ENCODE assay signal across 8 cellular contexts in the genomic region with DNA sequence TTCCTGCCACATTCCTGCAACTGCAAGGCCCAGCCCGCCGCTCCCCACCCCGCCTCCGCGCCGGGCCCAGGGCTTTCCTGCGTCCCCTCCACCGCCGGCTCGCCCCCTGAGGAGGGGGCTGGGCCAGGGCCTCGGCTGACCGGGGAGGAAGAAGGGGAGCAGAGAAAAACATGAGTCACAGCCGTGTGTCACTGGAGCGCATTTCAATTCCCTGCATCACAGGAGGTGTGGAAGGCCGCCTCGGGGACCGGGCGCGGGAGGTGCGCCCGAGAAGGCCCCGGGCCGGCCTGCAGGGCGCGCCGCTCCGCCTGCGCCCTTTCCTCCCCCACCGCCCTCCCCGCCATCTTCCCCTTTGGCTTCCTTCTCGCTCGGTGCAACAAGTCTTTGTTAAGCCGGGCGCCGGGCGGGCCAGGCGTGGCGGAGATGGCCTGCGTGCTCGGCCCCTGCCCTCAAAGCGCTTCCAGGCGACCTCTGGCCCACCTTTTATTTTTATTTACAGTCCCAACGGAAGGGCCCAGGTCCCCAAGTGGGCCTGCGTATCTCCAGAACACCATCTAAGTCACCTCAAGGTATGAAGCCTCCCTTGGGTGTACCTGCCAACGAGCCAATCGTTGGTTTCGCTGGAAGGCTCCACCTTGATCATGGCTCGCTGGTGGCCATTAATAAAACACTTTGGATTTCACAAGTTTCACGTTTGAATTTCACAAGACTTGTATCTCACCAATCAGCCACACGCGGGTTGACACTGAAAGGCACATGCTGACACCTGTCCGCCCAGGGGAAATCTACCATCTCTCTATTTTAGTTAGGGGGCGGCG. TPM values are rescaled to one million over a fixed set of nuclear protein-coding genes. Genes with fewer than 3 reads are reported as not detected.
A peak's percentile ranks its signal among the peaks of the same experiment; 100 is the strongest.
DNase-seq lines count a peak whose midpoint lies in the region; ATAC-seq and TF ChIP-seq lines count a peak whose summit lies in the region.

No MANE protein-coding gene starts in this region.

- H3K79me2 ChIP-seq in OCI-LY1 (ENCODE audit: insufficient read depth, low read length) = peaks cover 32% of the 10 kb centered on the region

- peak; percentile 4 for ATAC-seq in GM21515 (IDR thresholded peaks at IDR 0.05; ENCODE audit: unreplicated experiment)
- peak; percentile 37 for ATAC-seq in gastroesophageal sphincter
- ATAC-seq in HG02970 (IDR thresholded peaks at IDR 0.05; ENCODE audit: low FRiP score, unreplicated experiment) = no peak

- peak overlapping the region; percentile 69 for H3K4me3 ChIP-seq in OCI-LY1 (ENCODE audit: low read depth, low read length, poor library complexity, severe bottlenecking)
- peak overlapping the region; percentile 70 to 90 for H3K4me3 ChIP-seq in gastroesophageal sphincter

- H3K27ac ChIP-seq in C4-2B = peak overlapping the region; percentile 97
- peak overlapping the region; percentile 92 for H3K27ac ChIP-seq in OCI-LY1 (ENCODE audit: low read depth, low read length, poor library complexity, severe bottlenecking)
- H3K27ac ChIP-seq in gastroesophageal sphincter = peak overlapping the region; percentile 77 to 93 (median 90)

- H3K9me2 ChIP-seq in OCI-LY1 (ENCODE audit: low read depth, low read length) = no peaks in the 10 kb centered on the region

- peaks cover 33% of the 10 kb centered on the region for H3K36me3 ChIP-seq in OCI-LY1 (ENCODE audit: insufficient read depth, low read length)
- peaks cover 0 to 4% of the 10 kb centered on the region in 2 donors for H3K36me3 ChIP-seq in gastroesophageal sphincter

- H3K4me2 ChIP-seq in OCI-LY1 (ENCODE audit: low read length) = peak overlapping the region; percentile 74

- TF ChIP-seq EP300 in gastroesophageal sphincter (IDR thresholded peaks at IDR 0.05) = no peak

- DNase-seq in activated gamma-delta T cell treated with anti-CD3 and anti-CD28 coated beads, Interleukin-2, amount 50 U/mL, for 16 hours (ENCODE audit: low read depth) = peak; percentile 44
- peak; percentile 87 for DNase-seq in posterior vena cava (ENCODE audit: low spot score)
- no peak for DNase-seq in COLO829 (ENCODE audit: low spot score)

- peak in 1 of 2 donors; percentile 25 for TF ChIP-seq POLR2A in gastroesophageal sphincter (IDR thresholded peaks at IDR 0.05)

- H4K20me1 ChIP-seq in OCI-LY1 (ENCODE audit: insufficient read depth, low read length) = no peaks in the 10 kb centered on the region

- no peak overlapping the region for H2AFZ ChIP-seq in OCI-LY1 (ENCODE audit: low read length)

- H3K9me3 ChIP-seq in OCI-LY1 (ENCODE audit: low read length) = no peaks in the 10 kb centered on the region
- no peaks in the 10 kb centered on the region for H3K9me3 ChIP-seq in gastroesophageal sphincter

- 37 to 42% methylated on average over 8 to 21 of the region's 54 CpGs for WGBS in gastroesophageal sphincter (ENCODE audit: low coverage in 1 of 2), 2 donors

- TF ChIP-seq CTCF in C4-2B (conservative IDR thresholded peaks at IDR 0.05) (no peak), OCI-LY1 (IDR thresholded peaks at IDR 0.05; ENCODE audit: low read length) (no peak), gastroesophageal sphincter (IDR thresholded peaks at IDR 0.05) (no peak)

- intact Hi-C loops in posterior vena cava (cut with DNase I) = no loop called here

- H3K4me1 ChIP-seq in OCI-LY1 (ENCODE audit: insufficient read depth, low read length, severe bottlenecking) (peaks cover 40% of the 10 kb centered on the region), gastroesophageal sphincter (peaks cover 0 to 30% (median 4%) of the 10 kb centered on the region in 3 donors)

- H3F3A ChIP-seq in OCI-LY1 (ENCODE audit: insufficient read depth, low read length) = no peaks in the 10 kb centered on the region; the same call in 1 of the 2 replicates

- H3K27me3 ChIP-seq in OCI-LY1 (ENCODE audit: insufficient read depth, low read length) (no peaks in the 10 kb centered on the region), gastroesophageal sphincter (no peaks in the 10 kb centered on the region)

- H3K9ac ChIP-seq in OCI-LY1 (ENCODE audit: low read length) = peak overlapping the region; percentile 92

RNA-seq across cellular contexts. Expression of a gene that starts 0.9 kb away (rescaled TPM):
- total RNA-seq in gastroesophageal sphincter (10 to 100 TPM in 3 of 4 donors, 1 to 10 TPM in 1; 8.1 to 24.5 (median 18.1) TPM), posterior vena cava (10 to 100 TPM; 11.3 to 39.7 TPM)

RNA-seq across cellular contexts. Expression of a gene that starts 13.0 kb away (rescaled TPM):
- 10 to 100 TPM in 3 of 4 donors, 1 to 10 TPM in 1; 9.7 to 34.7 (median 22.6) TPM for total RNA-seq in gastroesophageal sphincter
- total RNA-seq in posterior vena cava = 10 to 100 TPM; 19.0 to 24.5 TPM
